ENCODE assay signal across 24 cellular contexts in genomic region chr2:72118386-72118785, GRCh38. TPM values are rescaled to one million over a fixed set of nuclear protein-coding genes. Genes with fewer than 3 reads are reported as not detected.
"Had no signal": no experiment of that assay in that cellular context is flagged by ENCODE, and none has a peak within 500 bp of the region (broad histone marks: within the 10 kb centered on the region; RNA-seq: fewer than 3 reads in every experiment).

No MANE protein-coding gene starts in this region.

- H3K4me1 ChIP-seq: prostate gland, sigmoid colon, testis had no signal

- H3K4me3 ChIP-seq: esophagus squamous epithelium, lower lobe of right lung, mucosa of descending colon, prostate gland, sigmoid colon, testis, tibial artery had no signal

- H3K4me1 Mint-ChIP-seq: memory B cell; naive B cell; stimulated activated memory B cell treated with anti-CD40 and anti-IgM and Interleukin-4, amounts not matched to agents 10 μg/mL and 1 μg/mL and 100 μg/mL, for 72 hours had no signal

- H3K27me3 ChIP-seq: testis, tibial artery had no signal

- ATAC-seq: left ventricle myocardium superior; lower lobe of right lung; mucosa of descending colon; natural killer cell treated with Interleukin-12 subunit alpha and Interleukin-12 subunit beta and Interleukin-15 and Interleukin-18, amount 100 ng/mL, for 72 hours; right cardiac atrium; stimulated activated memory B cell treated with anti-CD40 and anti-IgM and Interleukin-4, amounts not matched to agents 10 μg/mL and 1 μg/mL and 100 μg/mL, for 72 hours; stimulated activated naive CD8-positive, alpha-beta T cell treated with anti-CD3 and anti-CD28 coated beads, Interleukin-15, Interleukin-2, amounts not matched to agents 100 U/mL and 50 U/mL, for 24 hours had no signal

- H3K27ac ChIP-seq: esophagus squamous epithelium, lower lobe of right lung, prostate gland, sigmoid colon, testis, tibial artery had no signal

- H3K4me3 Mint-ChIP-seq: dendritic cell treated with granulocyte-macrophage colony-stimulating factor and Interleukin-4, amounts not matched to agents 40 ng/mL and 50 ng/mL, for 4 days; memory B cell; mesothelial cell of epicardium; natural killer cell treated with Interleukin-12 subunit alpha and Interleukin-12 subunit beta and Interleukin-15 and Interleukin-18, amount 100 ng/mL, for 72 hours; neural crest cell; stimulated activated memory B cell treated with anti-CD40 and anti-IgM and Interleukin-4, amounts not matched to agents 10 μg/mL and 1 μg/mL and 100 μg/mL, for 72 hours; type B pancreatic cell had no signal

- H3K36me3 ChIP-seq: esophagus squamous epithelium, lower lobe of right lung, prostate gland, sigmoid colon, tibial artery had no signal

- H3K9me3 ChIP-seq: esophagus squamous epithelium, lower lobe of right lung, mucosa of descending colon, prostate gland, testis, tibial artery had no signal

- H3K9me3 Mint-ChIP-seq: dendritic cell treated with granulocyte-macrophage colony-stimulating factor and Interleukin-4, amounts not matched to agents 40 ng/mL and 50 ng/mL, for 4 days had no signal

- DNase-seq: cerebellar nuclear complex; effector CD8-positive, alpha-beta T cell; esophagus squamous epithelium; hypothalamus; left ventricle myocardium superior; lower lobe of right lung; mucosa of descending colon; naive B cell; right cardiac atrium; sigmoid colon; stimulated activated CD4-positive, alpha-beta T cell treated with anti-CD3 and anti-CD28 coated beads, Interleukin-2, amount 100 ng/mL, for 24 hours; stimulated activated CD4-positive, alpha-beta T cell treated with anti-CD3 and anti-CD28 coated beads, Interleukin-4, amount 100 ng/mL, for 4 hours; stimulated activated naive CD8-positive, alpha-beta T cell treated with anti-CD3 and anti-CD28 coated beads, Interleukin-15, Interleukin-2, amounts not matched to agents 100 U/mL and 50 U/mL, for 24 hours; substantia nigra; testis; tibial artery had no signal

- H3K27ac Mint-ChIP-seq: dendritic cell treated with granulocyte-macrophage colony-stimulating factor and Interleukin-4, amounts not matched to agents 40 ng/mL and 50 ng/mL, for 4 days; memory B cell; mesothelial cell of epicardium; natural killer cell treated with Interleukin-12 subunit alpha and Interleukin-12 subunit beta and Interleukin-15 and Interleukin-18, amount 100 ng/mL, for 72 hours; stimulated activated memory B cell treated with anti-CD40 and anti-IgM and Interleukin-4, amounts not matched to agents 10 μg/mL and 1 μg/mL and 100 μg/mL, for 72 hours; type B pancreatic cell had no signal

- H3K36me3 Mint-ChIP-seq: memory B cell; naive B cell; natural killer cell treated with Interleukin-12 subunit alpha and Interleukin-12 subunit beta and Interleukin-15 and Interleukin-18, amount 100 ng/mL, for 72 hours; stimulated activated memory B cell treated with anti-CD40 and anti-IgM and Interleukin-4, amounts not matched to agents 10 μg/mL and 1 μg/mL and 100 μg/mL, for 72 hours; type B pancreatic cell had no signal

RNA-seq across cellular contexts. Expression of gene CYP26B1, which starts 29.3 kb away (rescaled TPM):
- total RNA-seq: natural killer cell treated with Interleukin-12 subunit alpha and Interleukin-12 subunit beta and Interleukin-15 and Interleukin-18, amount 100 ng/mL, for 72 hours had no signal
